Comparison of ENCODE assay signal across 25 cellular contexts in genomic region chr14:28599191-28599590, GRCh38.
"Had no signal": no experiment of that assay in that cellular context is flagged by ENCODE, and none has a peak within 500 bp of the region (broad histone marks: within the 10 kb centered on the region; RNA-seq: fewer than 3 reads in every experiment).

No MANE protein-coding gene starts in this region.

- H3K4me1 ChIP-seq: colonic mucosa, gastroesophageal sphincter, heart left ventricle, left lung, lower lobe of right lung had no signal

- H3K4me1 Mint-ChIP-seq: endodermal cell; immature natural killer cell; naive B cell; naive thymus-derived CD8-positive, alpha-beta T cell had no signal

- H3K27me3 ChIP-seq: colonic mucosa, esophagus squamous epithelium, gastroesophageal sphincter, heart left ventricle, hepatocyte, left lung had no signal

- H3K27me3 Mint-ChIP-seq: dendritic cell treated with granulocyte-macrophage colony-stimulating factor and Interleukin-4, amounts not matched to agents 40 ng/mL and 50 ng/mL, for 4 days; effector memory CD8-positive, alpha-beta T cell; naive B cell; naive thymus-derived CD8-positive, alpha-beta T cell had no signal

- H3K27ac Mint-ChIP-seq: dendritic cell treated with granulocyte-macrophage colony-stimulating factor and Interleukin-4, amounts not matched to agents 40 ng/mL and 50 ng/mL, for 4 days; effector memory CD8-positive, alpha-beta T cell; endodermal cell; immature natural killer cell; mesothelial cell of epicardium; naive B cell; naive thymus-derived CD8-positive, alpha-beta T cell had no signal

- H3K9me3 Mint-ChIP-seq: dendritic cell treated with granulocyte-macrophage colony-stimulating factor and Interleukin-4, amounts not matched to agents 40 ng/mL and 50 ng/mL, for 4 days; endodermal cell; mesothelial cell of epicardium had no signal

- DNase-seq: colonic mucosa; cortex of kidney; effector CD8-positive, alpha-beta T cell; effector memory CD8-positive, alpha-beta T cell; endodermal cell; erythroblast; esophagus squamous epithelium; foreskin fibroblast; heart left ventricle; hypothalamus; immature natural killer cell; left cardiac atrium; left lung; left ventricle myocardium superior; lower lobe of right lung; mesenchymal stem cell; mucosa of descending colon; naive B cell; naive thymus-derived CD8-positive, alpha-beta T cell had no signal

- H3K4me3 Mint-ChIP-seq: dendritic cell treated with granulocyte-macrophage colony-stimulating factor and Interleukin-4, amounts not matched to agents 40 ng/mL and 50 ng/mL, for 4 days; effector memory CD8-positive, alpha-beta T cell; endodermal cell; immature natural killer cell; mesothelial cell of epicardium; naive B cell; naive thymus-derived CD8-positive, alpha-beta T cell had no signal

- H3K27ac ChIP-seq: colonic mucosa, epithelial cell of prostate, esophagus squamous epithelium, gastroesophageal sphincter, heart left ventricle, hepatocyte, left lung, lower lobe of right lung had no signal

- ATAC-seq: effector memory CD8-positive, alpha-beta T cell; esophagus mucosa; gastroesophageal sphincter; heart left ventricle; left cardiac atrium; left lung; left ventricle myocardium superior; lower lobe of right lung; mucosa of descending colon; naive thymus-derived CD8-positive, alpha-beta T cell had no signal

- H2AFZ ChIP-seq: hepatocyte had no signal

- H3K9me3 ChIP-seq: colonic mucosa, esophagus squamous epithelium, gastroesophageal sphincter, heart left ventricle, left lung, lower lobe of right lung, mucosa of descending colon had no signal

- H3K79me2 ChIP-seq: hepatocyte had no signal

- H3K4me3 ChIP-seq: colonic mucosa, esophagus squamous epithelium, gastroesophageal sphincter, heart left ventricle, hepatocyte, left lung, lower lobe of right lung, mucosa of descending colon had no signal

- H3K36me3 ChIP-seq: colonic mucosa, esophagus squamous epithelium, gastroesophageal sphincter, heart left ventricle, left lung, lower lobe of right lung had no signal

- H3K36me3 Mint-ChIP-seq: mesothelial cell of epicardium; naive B cell; naive thymus-derived CD8-positive, alpha-beta T cell had no signal

- H3K4me2 ChIP-seq: hepatocyte had no signal
